In the genomic region with DNA sequence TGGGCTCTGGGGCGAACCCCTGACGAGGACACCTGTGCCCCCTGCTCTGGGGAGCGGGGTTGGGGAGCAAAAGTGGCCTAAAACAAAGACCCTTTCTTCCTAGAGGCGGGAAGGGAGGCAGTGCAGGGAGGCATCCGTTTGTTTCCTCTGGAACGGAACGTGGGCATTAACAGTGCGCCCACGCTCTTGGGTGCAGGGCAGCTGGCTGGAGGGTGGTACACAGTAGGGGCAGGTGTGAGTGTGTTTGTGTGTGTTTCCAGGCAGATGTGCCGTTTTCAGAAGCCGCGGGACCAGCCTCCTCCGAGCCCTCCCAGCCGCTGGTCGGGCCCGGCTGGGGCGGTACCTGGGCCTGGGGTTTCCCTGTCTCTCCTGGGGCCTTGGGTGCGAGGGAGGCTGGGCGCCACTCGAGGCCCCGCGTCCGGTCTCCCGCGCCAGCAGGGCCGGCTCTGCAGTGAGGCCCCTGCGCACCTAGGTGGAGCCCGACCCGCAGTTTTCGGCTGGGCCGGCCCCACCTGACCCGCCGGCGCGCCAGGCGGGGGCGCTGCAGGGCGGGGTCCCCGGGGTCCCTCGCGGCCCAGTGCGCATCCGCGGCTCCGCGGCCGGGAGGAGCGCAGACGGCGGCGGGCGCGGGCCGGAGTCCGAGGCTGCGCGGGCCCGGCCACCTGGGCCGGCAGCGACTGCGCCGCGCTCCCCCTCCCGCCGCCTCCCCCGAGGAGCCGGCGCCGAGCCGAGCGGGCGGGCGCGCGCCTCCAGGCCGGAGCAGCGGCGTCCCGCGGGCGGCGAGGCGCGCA, we compare ENCODE assay signal across 9 cellular contexts.
DNase-seq lines count a peak whose midpoint lies in the region; ATAC-seq, FAIRE-seq and TF ChIP-seq lines count a peak whose summit lies in the region.
"Had no signal": no experiment of that assay in that cellular context is flagged by ENCODE, and none has a peak within 500 bp of the region (broad histone marks: within the 10 kb centered on the region; RNA-seq: fewer than 3 reads in every experiment).

No MANE protein-coding gene starts in this region.

- peak overlapping the region; percentile 30; the same call in 1 of the 2 replicates for H3K9ac ChIP-seq in ES-I3 (ENCODE audit: low read depth, low read length)

- H3K36me3 Mint-ChIP-seq in mesothelial cell of epicardium: peaks cover under 1% of the 10 kb centered on the region

- H3K27me3 Mint-ChIP-seq in mesothelial cell of epicardium (ENCODE audit: low read depth): peaks cover 65% of the 10 kb centered on the region

- DNase-seq in NCI-H1930 (lab: John Stamatoyannopoulos, UW): peak; percentile 69 to 83
- peak; percentile 61 for DNase-seq in cerebellar cortex (ENCODE audit: low spot score)
- peak; percentile 62 to 83 for DNase-seq in mesothelial cell of epicardium (ENCODE audit: low spot score in 2 of 2, unreplicated experiment in 2 of 2)
- DNase-seq in GF-D8 (lab: John Stamatoyannopoulos, UW): no peak
- DNase-seq in NAMALWA (ENCODE audit: low spot score): no peak
- DNase-seq in HTR-8/SVneo (ENCODE audit: insufficient read length, low spot score): no peak

- no peak for FAIRE-seq in HTR-8/SVneo (lab: Jason Lieb, UNC)
- FAIRE-seq: islet of Langerhans had no signal

- ATAC-seq in GM21576 (IDR thresholded peaks at IDR 0.05; ENCODE audit: unreplicated experiment): no peak

- H3K9me3 ChIP-seq in ES-I3 (ENCODE audit: control insufficient read depth, insufficient read depth, low read length): peaks cover 5% of the 10 kb centered on the region; the same call in 1 of the 2 replicates

- no peak overlapping the region for H3K27ac Mint-ChIP-seq in mesothelial cell of epicardium

- H3K36me3 ChIP-seq in ES-I3 (ENCODE audit: insufficient read depth, low read length): no peaks in the 10 kb centered on the region; the same call in 1 of the 2 replicates

- H3K4me3 Mint-ChIP-seq in mesothelial cell of epicardium: peak overlapping the region; percentile 57

- peaks cover 1% of the 10 kb centered on the region for H3K4me1 Mint-ChIP-seq in mesothelial cell of epicardium

- H3K4me1 ChIP-seq in ES-I3 (ENCODE audit: insufficient read depth, low read length): no peaks in the 10 kb centered on the region

- peaks cover 19% of the 10 kb centered on the region for H3K9me3 Mint-ChIP-seq in mesothelial cell of epicardium

- peak; percentile 51 for TF ChIP-seq CTCF in mesothelial cell of epicardium (IDR thresholded peaks at IDR 0.05; ENCODE audit: unreplicated experiment)

Comparison
In these comparisons a context has a peak if more than half of its experiments do, and no peak if none do; other contexts are left out.
1. DNase-seq: peak in NCI-H1930 (2 of 2), cerebellar cortex (single experiment) and mesothelial cell of epicardium (2 of 2); none in GF-D8 (single experiment), NAMALWA (single experiment) and HTR-8/SVneo (single experiment).